Comparison of ENCODE assay signal across 21 cellular contexts in the genomic region with DNA sequence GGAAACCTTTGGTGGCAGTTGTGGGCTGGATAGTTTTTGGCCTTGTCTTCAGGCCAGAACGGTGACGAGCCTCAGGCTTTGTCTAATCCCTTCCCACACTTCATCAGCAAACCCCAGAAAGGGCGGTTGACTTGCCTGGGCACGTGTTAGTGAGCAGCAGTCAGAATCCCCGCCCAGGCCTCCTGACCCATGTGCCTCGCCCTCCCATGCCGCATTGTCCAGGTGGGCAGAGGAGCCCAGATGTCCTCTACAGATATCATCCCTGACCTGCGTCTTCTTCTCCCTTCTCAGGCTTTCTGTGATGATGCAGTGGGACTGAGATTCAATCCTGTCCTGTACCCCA.
"Had no signal": no experiment of that assay in that cellular context is flagged by ENCODE, and none has a peak within 500 bp of the region (broad histone marks: within the 10 kb centered on the region; RNA-seq: fewer than 3 reads in every experiment).

No MANE protein-coding gene starts in this region.

- H3K27ac ChIP-seq: ascending aorta, hepatocyte, pancreas, psoas muscle, thoracic aorta, upper lobe of right lung had no signal

- H3K36me3 ChIP-seq: ascending aorta, thoracic aorta, upper lobe of right lung had no signal

- H3K36me3 Mint-ChIP-seq: activated naive CD8-positive, alpha-beta T cell treated with anti-CD3 and anti-CD28 coated beads, Interleukin-2, amount 10 ng/mL, durations not matched to agents 7 days and 5 days had no signal

- H3K4me3 Mint-ChIP-seq: activated CD4-positive, alpha-beta T cell treated with anti-CD3 and anti-CD28 coated beads for 36 hours; activated CD8-positive, alpha-beta T cell treated with anti-CD3 and anti-CD28 coated beads, Interleukin-2, amount 10 ng/mL, durations not matched to agents 7 days and 5 days; activated naive CD4-positive, alpha-beta T cell treated with anti-CD3 and anti-CD28 coated beads for 36 hours; activated naive CD8-positive, alpha-beta T cell treated with anti-CD3 and anti-CD28 coated beads, Interleukin-2, amount 10 ng/mL, durations not matched to agents 7 days and 5 days; brain; naive thymus-derived CD4-positive, alpha-beta T cell; stimulated activated naive CD8-positive, alpha-beta T cell treated with anti-CD3 and anti-CD28 coated beads, Interleukin-15, Interleukin-2, amounts not matched to agents 100 ng/mL and 50 ng/mL, for 24 hours had no signal

- H3K27me3 Mint-ChIP-seq: activated CD4-positive, alpha-beta T cell treated with anti-CD3 and anti-CD28 coated beads for 36 hours; activated naive CD8-positive, alpha-beta T cell treated with anti-CD3 and anti-CD28 coated beads, Interleukin-2, amount 10 ng/mL, durations not matched to agents 7 days and 5 days; naive thymus-derived CD4-positive, alpha-beta T cell; stimulated activated naive CD8-positive, alpha-beta T cell treated with anti-CD3 and anti-CD28 coated beads, Interleukin-15, Interleukin-2, amounts not matched to agents 100 ng/mL and 50 ng/mL, for 24 hours had no signal

- DNase-seq: activated CD4-positive, alpha-beta T cell treated with anti-CD3 and anti-CD28 coated beads for 36 hours; activated CD4-positive, CD25-positive, alpha-beta regulatory T cell; activated CD8-positive, alpha-beta T cell treated with anti-CD3 and anti-CD28 coated beads, Interleukin-2, amount 10 ng/mL, durations not matched to agents 7 days and 5 days; activated effector memory CD4-positive, alpha-beta T cell treated with anti-CD3 and anti-CD28 coated beads, Interleukin-2, amount 50 U/mL, for 16 hours; activated naive CD4-positive, alpha-beta T cell treated with anti-CD3 and anti-CD28 coated beads for 36 hours; activated naive CD8-positive, alpha-beta T cell treated with anti-CD3 and anti-CD28 coated beads, Interleukin-2, amount 10 ng/mL, durations not matched to agents 7 days and 5 days; left cardiac atrium; left ventricle myocardium superior; midbrain; naive thymus-derived CD4-positive, alpha-beta T cell; nucleus accumbens; psoas muscle; stimulated activated CD4-positive, alpha-beta T cell treated with anti-CD3 and anti-CD28 coated beads, Interleukin-2, amount 100 ng/mL, for 48 hours had no signal

- H3K4me2 ChIP-seq: hepatocyte had no signal

- H3K79me2 ChIP-seq: hepatocyte had no signal

- H3K27ac Mint-ChIP-seq: activated CD4-positive, alpha-beta T cell treated with anti-CD3 and anti-CD28 coated beads for 36 hours; activated CD8-positive, alpha-beta T cell treated with anti-CD3 and anti-CD28 coated beads, Interleukin-2, amount 10 ng/mL, durations not matched to agents 7 days and 5 days; activated naive CD4-positive, alpha-beta T cell treated with anti-CD3 and anti-CD28 coated beads for 36 hours; activated naive CD8-positive, alpha-beta T cell treated with anti-CD3 and anti-CD28 coated beads, Interleukin-2, amount 10 ng/mL, durations not matched to agents 7 days and 5 days; stimulated activated naive CD8-positive, alpha-beta T cell treated with anti-CD3 and anti-CD28 coated beads, Interleukin-15, Interleukin-2, amounts not matched to agents 100 ng/mL and 50 ng/mL, for 24 hours had no signal

- H3K9me3 Mint-ChIP-seq: activated naive CD4-positive, alpha-beta T cell treated with anti-CD3 and anti-CD28 coated beads for 36 hours; activated naive CD8-positive, alpha-beta T cell treated with anti-CD3 and anti-CD28 coated beads, Interleukin-2, amount 10 ng/mL, durations not matched to agents 7 days and 5 days; naive thymus-derived CD4-positive, alpha-beta T cell; stimulated activated naive CD8-positive, alpha-beta T cell treated with anti-CD3 and anti-CD28 coated beads, Interleukin-15, Interleukin-2, amounts not matched to agents 100 ng/mL and 50 ng/mL, for 24 hours had no signal

- H3K4me3 ChIP-seq: ascending aorta, gastroesophageal sphincter, hepatocyte, pancreas, psoas muscle, thoracic aorta, upper lobe of right lung had no signal

- H3K4me1 ChIP-seq: ascending aorta, pancreas, upper lobe of right lung had no signal

- H3K4me1 Mint-ChIP-seq: activated CD4-positive, alpha-beta T cell treated with anti-CD3 and anti-CD28 coated beads for 36 hours; activated naive CD8-positive, alpha-beta T cell treated with anti-CD3 and anti-CD28 coated beads, Interleukin-2, amount 10 ng/mL, durations not matched to agents 7 days and 5 days had no signal

- H3K27me3 ChIP-seq: ascending aorta, gastroesophageal sphincter, hepatocyte, pancreas, upper lobe of right lung had no signal
